23 cellular contexts compared by ENCODE assay signal in the genomic region with DNA sequence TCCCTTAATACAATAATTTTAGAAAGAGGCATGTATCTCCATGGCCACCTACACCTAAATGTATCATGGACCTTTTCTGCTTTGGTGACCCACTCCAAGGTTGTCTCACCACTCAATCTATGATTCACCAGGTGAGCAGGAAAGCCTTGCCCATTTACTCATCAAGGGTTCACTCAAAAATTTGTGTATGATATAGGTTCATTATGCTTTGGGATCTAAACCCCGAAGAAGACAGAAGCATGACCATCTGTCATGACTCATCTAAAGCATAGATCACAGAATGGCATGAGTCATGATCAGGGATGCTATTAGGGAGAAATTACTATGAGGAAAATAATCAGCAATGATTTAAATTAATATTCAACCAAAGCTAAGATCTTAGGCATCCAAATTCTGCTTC. TPM values are rescaled to one million over a fixed set of nuclear protein-coding genes. Genes with fewer than 3 reads are reported as not detected.
DNase-seq lines count a peak whose midpoint lies in the region; ATAC-seq lines count a peak whose summit lies in the region.
"Had no signal": no experiment of that assay in that cellular context is flagged by ENCODE, and none has a peak within 500 bp of the region (broad histone marks: within the 10 kb centered on the region; RNA-seq: fewer than 3 reads in every experiment).

No MANE protein-coding gene starts in this region.

- CTCF ChIA-PET in activated CD4-positive, alpha-beta memory T cell treated with anti-CD3 and anti-CD28 coated beads for 36 hours (lab: Charles Lee), result interaction anchor here (0.6 to 1.5 kb wide), 5 partner anchors 27 to 107 kb away, joined by 3 to 7 read pairs (median 3); a partner anchor contains a TSS
- CTCF ChIA-PET in activated CD4-positive, alpha-beta memory T cell treated with anti-CD3 and anti-CD28 coated beads, Interleukin-2, amount 10 ng/mL, durations not matched to agents 7 days and 5 days (lab: Charles Lee), result no interaction called here
- CTCF ChIA-PET in activated CD8-positive, alpha-beta memory T cell treated with anti-CD3 and anti-CD28 coated beads, Interleukin-2, amount 10 ng/mL, durations not matched to agents 7 days and 5 days (lab: Charles Lee), result interaction anchor here (0.6 kb wide), 1 partner anchor 30 kb away, joined by 4 read pairs; no protein-coding TSS in a partner anchor

- peaks cover 39% of the 10 kb centered on the region for H3K4me1 Mint-ChIP-seq in activated CD4-positive, alpha-beta memory T cell treated with anti-CD3 and anti-CD28 coated beads for 36 hours (ENCODE audit: low read depth)
- H3K4me1 Mint-ChIP-seq in activated CD4-positive, alpha-beta memory T cell treated with anti-CD3 and anti-CD28 coated beads, Interleukin-2, amount 10 ng/mL, durations not matched to agents 7 days and 5 days, result peaks cover 16% of the 10 kb centered on the region
- H3K4me1 Mint-ChIP-seq in activated naive CD8-positive, alpha-beta T cell treated with anti-CD3 and anti-CD28 coated beads for 36 hours, result peaks cover 14% of the 10 kb centered on the region
- peaks cover 8% of the 10 kb centered on the region for H3K4me1 Mint-ChIP-seq in memory B cell
- peaks cover 10% of the 10 kb centered on the region for H3K4me1 Mint-ChIP-seq in activated CD8-positive, alpha-beta memory T cell treated with anti-CD3 and anti-CD28 coated beads, Interleukin-2, amount 10 ng/mL, durations not matched to agents 7 days and 5 days
- H3K4me1 Mint-ChIP-seq: naive B cell had no signal

- H3K27ac Mint-ChIP-seq in activated CD4-positive, alpha-beta memory T cell treated with anti-CD3 and anti-CD28 coated beads for 36 hours, result peak overlapping the region; percentile 85
- no peak overlapping the region for H3K27ac Mint-ChIP-seq in activated CD4-positive, alpha-beta memory T cell treated with anti-CD3 and anti-CD28 coated beads, Interleukin-2, amount 10 ng/mL, durations not matched to agents 7 days and 5 days
- peak overlapping the region; percentile 40 for H3K27ac Mint-ChIP-seq in activated naive CD8-positive, alpha-beta T cell treated with anti-CD3 and anti-CD28 coated beads for 36 hours
- H3K27ac Mint-ChIP-seq in memory B cell, result peak overlapping the region; percentile 53
- no peak overlapping the region for H3K27ac Mint-ChIP-seq in activated CD8-positive, alpha-beta memory T cell treated with anti-CD3 and anti-CD28 coated beads, Interleukin-2, amount 10 ng/mL, durations not matched to agents 7 days and 5 days
- H3K27ac Mint-ChIP-seq: HFFc6, naive B cell had no signal

- peak; percentile 43 for DNase-seq in activated CD4-positive, alpha-beta memory T cell treated with anti-CD3 and anti-CD28 coated beads for 36 hours
- no peak for DNase-seq in activated CD4-positive, alpha-beta memory T cell treated with anti-CD3 and anti-CD28 coated beads, Interleukin-2, amount 10 ng/mL, durations not matched to agents 7 days and 5 days
- DNase-seq in DMS53 treated with DMSO at 0.1 percent for 48 hours (lab: John Stamatoyannopoulos, UW; ENCODE audit: unreplicated experiment) (peak; percentile 27), memory B cell (ENCODE audit: low spot score in 2 of 2) (no peak), cerebellar nuclear complex (lab: John Stamatoyannopoulos, UW) (no peak), NCI-H524 (lab: John Stamatoyannopoulos, UW) (no peak)
- no peak for DNase-seq in activated naive CD8-positive, alpha-beta T cell treated with anti-CD3 and anti-CD28 coated beads for 36 hours
- DNase-seq in activated CD8-positive, alpha-beta memory T cell treated with anti-CD3 and anti-CD28 coated beads, Interleukin-2, amount 10 ng/mL, durations not matched to agents 7 days and 5 days, result no peak
- DNase-seq: amniotic stem cell, dermis blood vessel endothelial cell, foreskin fibroblast, GDM1, HFFc6, islet precursor cell, naive B cell, NCI-H2081 treated with DMSO at 0.1 percent for 48 hours, NCI-H510A treated with DMSO at 0.1 percent for 48 hours, retina, SK-N-SH, spleen, testis had no signal

- H3K4me3 Mint-ChIP-seq in activated CD4-positive, alpha-beta memory T cell treated with anti-CD3 and anti-CD28 coated beads for 36 hours, result no peak overlapping the region
- H3K4me3 Mint-ChIP-seq in activated CD4-positive, alpha-beta memory T cell treated with anti-CD3 and anti-CD28 coated beads, Interleukin-2, amount 10 ng/mL, durations not matched to agents 7 days and 5 days, result no peak overlapping the region
- no peak overlapping the region for H3K4me3 Mint-ChIP-seq in activated naive CD8-positive, alpha-beta T cell treated with anti-CD3 and anti-CD28 coated beads for 36 hours
- no peak overlapping the region for H3K4me3 Mint-ChIP-seq in memory B cell
- H3K4me3 Mint-ChIP-seq in activated CD8-positive, alpha-beta memory T cell treated with anti-CD3 and anti-CD28 coated beads, Interleukin-2, amount 10 ng/mL, durations not matched to agents 7 days and 5 days, result no peak overlapping the region
- H3K4me3 Mint-ChIP-seq: HFFc6, naive B cell had no signal

- POLR2A ChIA-PET in activated CD4-positive, alpha-beta memory T cell treated with anti-CD3 and anti-CD28 coated beads for 36 hours (lab: Charles Lee), result interaction anchor here (0.9 to 1.3 kb wide), 6 partner anchors 28 to 140 kb away, joined by 3 to 8 read pairs (median 3); a partner anchor contains a TSS
- POLR2A ChIA-PET in activated CD4-positive, alpha-beta memory T cell treated with anti-CD3 and anti-CD28 coated beads, Interleukin-2, amount 10 ng/mL, durations not matched to agents 7 days and 5 days (lab: Charles Lee), result interaction anchor here (1.6 kb wide), 1 partner anchor 8 kb away, joined by 4 read pairs; no protein-coding TSS in a partner anchor

- H3K36me3 Mint-ChIP-seq in activated CD4-positive, alpha-beta memory T cell treated with anti-CD3 and anti-CD28 coated beads for 36 hours, result peaks cover 29% of the 10 kb centered on the region
- peaks cover 66% of the 10 kb centered on the region for H3K36me3 Mint-ChIP-seq in activated CD4-positive, alpha-beta memory T cell treated with anti-CD3 and anti-CD28 coated beads, Interleukin-2, amount 10 ng/mL, durations not matched to agents 7 days and 5 days (ENCODE audit: low read depth)
- peaks cover 2% of the 10 kb centered on the region for H3K36me3 Mint-ChIP-seq in activated naive CD8-positive, alpha-beta T cell treated with anti-CD3 and anti-CD28 coated beads for 36 hours
- peaks cover 19% of the 10 kb centered on the region for H3K36me3 Mint-ChIP-seq in memory B cell
- H3K36me3 Mint-ChIP-seq in activated CD8-positive, alpha-beta memory T cell treated with anti-CD3 and anti-CD28 coated beads, Interleukin-2, amount 10 ng/mL, durations not matched to agents 7 days and 5 days, result peaks cover 70% of the 10 kb centered on the region
- H3K36me3 Mint-ChIP-seq: naive B cell had no signal

- ATAC-seq in memory B cell (ENCODE audit: low read depth), result no peak
- ATAC-seq in activated CD8-positive, alpha-beta memory T cell treated with anti-CD3 and anti-CD28 coated beads, Interleukin-2, amount 10 ng/mL, durations not matched to agents 7 days and 5 days, result no peak

- H3K27me3 Mint-ChIP-seq in activated CD4-positive, alpha-beta memory T cell treated with anti-CD3 and anti-CD28 coated beads for 36 hours, result no peaks in the 10 kb centered on the region
- H3K27me3 Mint-ChIP-seq in activated CD4-positive, alpha-beta memory T cell treated with anti-CD3 and anti-CD28 coated beads, Interleukin-2, amount 10 ng/mL, durations not matched to agents 7 days and 5 days, result no peaks in the 10 kb centered on the region
- H3K27me3 Mint-ChIP-seq in activated naive CD8-positive, alpha-beta T cell treated with anti-CD3 and anti-CD28 coated beads for 36 hours, result peaks cover 4% of the 10 kb centered on the region
- H3K27me3 Mint-ChIP-seq in memory B cell, result no peaks in the 10 kb centered on the region
- no peaks in the 10 kb centered on the region for H3K27me3 Mint-ChIP-seq in activated CD8-positive, alpha-beta memory T cell treated with anti-CD3 and anti-CD28 coated beads, Interleukin-2, amount 10 ng/mL, durations not matched to agents 7 days and 5 days

- peaks cover 30% of the 10 kb centered on the region for H3K9me3 Mint-ChIP-seq in activated CD4-positive, alpha-beta memory T cell treated with anti-CD3 and anti-CD28 coated beads for 36 hours
- peaks cover 35% of the 10 kb centered on the region for H3K9me3 Mint-ChIP-seq in activated CD4-positive, alpha-beta memory T cell treated with anti-CD3 and anti-CD28 coated beads, Interleukin-2, amount 10 ng/mL, durations not matched to agents 7 days and 5 days
- peaks cover 7% of the 10 kb centered on the region for H3K9me3 Mint-ChIP-seq in activated naive CD8-positive, alpha-beta T cell treated with anti-CD3 and anti-CD28 coated beads for 36 hours
- peaks cover 6% of the 10 kb centered on the region for H3K9me3 Mint-ChIP-seq in memory B cell
- peaks cover 13% of the 10 kb centered on the region for H3K9me3 Mint-ChIP-seq in activated CD8-positive, alpha-beta memory T cell treated with anti-CD3 and anti-CD28 coated beads, Interleukin-2, amount 10 ng/mL, durations not matched to agents 7 days and 5 days (ENCODE audit: low read depth)
- H3K9me3 Mint-ChIP-seq: HFFc6 had no signal

- intact Hi-C loops in activated CD4-positive, alpha-beta memory T cell treated with anti-CD3 and anti-CD28 coated beads for 36 hours (cut with micrococcal nuclease), result loop anchor here (1.0 to 2.0 kb wide), 8 partner anchors 27 to 151 kb away; a partner anchor contains a TSS

RNA-seq across cellular contexts. Expression of a gene that starts 38.5 kb away (rescaled TPM):
- 10 to 100 TPM; 12.2 to 13.1 TPM for total RNA-seq in activated CD4-positive, alpha-beta memory T cell treated with anti-CD3 and anti-CD28 coated beads for 36 hours
- total RNA-seq in activated CD4-positive, alpha-beta memory T cell treated with anti-CD3 and anti-CD28 coated beads, Interleukin-2, amount 10 ng/mL, durations not matched to agents 7 days and 5 days, result 10 to 100 TPM; 56.6 to 59.8 TPM
- total RNA-seq in activated naive CD8-positive, alpha-beta T cell treated with anti-CD3 and anti-CD28 coated beads for 36 hours, result 1 to 10 TPM; 1.4 to 1.6 TPM
- total RNA-seq in activated CD8-positive, alpha-beta memory T cell treated with anti-CD3 and anti-CD28 coated beads, Interleukin-2, amount 10 ng/mL, durations not matched to agents 7 days and 5 days, result 10 to 100 TPM; 57.8 to 59.4 TPM
- total RNA-seq: cardiac muscle cell, dermis blood vessel endothelial cell, HFFc6, osteoblast had no signal

RNA-seq across cellular contexts. Expression of a gene that starts 39.9 kb away (rescaled TPM):
- 100 to 1,000 TPM; 215 to 220 TPM for total RNA-seq in activated CD4-positive, alpha-beta memory T cell treated with anti-CD3 and anti-CD28 coated beads for 36 hours
- 100 to 1,000 TPM; 394 to 395 TPM for total RNA-seq in activated CD4-positive, alpha-beta memory T cell treated with anti-CD3 and anti-CD28 coated beads, Interleukin-2, amount 10 ng/mL, durations not matched to agents 7 days and 5 days
- 100 to 1,000 TPM; 292 to 296 TPM for total RNA-seq in activated naive CD8-positive, alpha-beta T cell treated with anti-CD3 and anti-CD28 coated beads for 36 hours
- total RNA-seq in activated CD8-positive, alpha-beta memory T cell treated with anti-CD3 and anti-CD28 coated beads, Interleukin-2, amount 10 ng/mL, durations not matched to agents 7 days and 5 days, result 100 to 1,000 TPM; 388 to 393 TPM

Comparison
In these comparisons a context has a peak if more than half of its experiments do, and no peak if none do; other contexts are left out.
1. DNase-seq: peak in activated CD4-positive, alpha-beta memory T cell treated with anti-CD3 and anti-CD28 coated beads for 36 hours (single experiment) and DMS53 treated with DMSO at 0.1 percent for 48 hours (single experiment); none in activated CD4-positive, alpha-beta memory T cell treated with anti-CD3 and anti-CD28 coated beads, Interleukin-2, amount 10 ng/mL, durations not matched to agents 7 days and 5 days (single experiment), activated naive CD8-positive, alpha-beta T cell treated with anti-CD3 and anti-CD28 coated beads for 36 hours (single experiment), memory B cell (0 of 2), cerebellar nuclear complex (0 of 2), activated CD8-positive, alpha-beta memory T cell treated with anti-CD3 and anti-CD28 coated beads, Interleukin-2, amount 10 ng/mL, durations not matched to agents 7 days and 5 days (single experiment) and NCI-H524 (0 of 2).
2. H3K27ac Mint-ChIP-seq: peak in activated CD4-positive, alpha-beta memory T cell treated with anti-CD3 and anti-CD28 coated beads for 36 hours (single experiment), activated naive CD8-positive, alpha-beta T cell treated with anti-CD3 and anti-CD28 coated beads for 36 hours (single experiment) and memory B cell (single experiment); none in activated CD4-positive, alpha-beta memory T cell treated with anti-CD3 and anti-CD28 coated beads, Interleukin-2, amount 10 ng/mL, durations not matched to agents 7 days and 5 days (single experiment) and activated CD8-positive, alpha-beta memory T cell treated with anti-CD3 and anti-CD28 coated beads, Interleukin-2, amount 10 ng/mL, durations not matched to agents 7 days and 5 days (single experiment).
3. RNA of a gene that starts 38.5 kb away (total RNA-seq): 56.6 to 59.8 TPM in activated CD4-positive, alpha-beta memory T cell treated with anti-CD3 and anti-CD28 coated beads, Interleukin-2, amount 10 ng/mL, durations not matched to agents 7 days and 5 days, 57.8 to 59.4 TPM in activated CD8-positive, alpha-beta memory T cell treated with anti-CD3 and anti-CD28 coated beads, Interleukin-2, amount 10 ng/mL, durations not matched to agents 7 days and 5 days and 12.2 to 13.1 TPM in activated CD4-positive, alpha-beta memory T cell treated with anti-CD3 and anti-CD28 coated beads for 36 hours; 1.4 to 1.6 TPM in activated naive CD8-positive, alpha-beta T cell treated with anti-CD3 and anti-CD28 coated beads for 36 hours; every median in the first group is over 4 times any median in the second.